1 cellular context compared by ENCODE assay signal in the genomic region with DNA sequence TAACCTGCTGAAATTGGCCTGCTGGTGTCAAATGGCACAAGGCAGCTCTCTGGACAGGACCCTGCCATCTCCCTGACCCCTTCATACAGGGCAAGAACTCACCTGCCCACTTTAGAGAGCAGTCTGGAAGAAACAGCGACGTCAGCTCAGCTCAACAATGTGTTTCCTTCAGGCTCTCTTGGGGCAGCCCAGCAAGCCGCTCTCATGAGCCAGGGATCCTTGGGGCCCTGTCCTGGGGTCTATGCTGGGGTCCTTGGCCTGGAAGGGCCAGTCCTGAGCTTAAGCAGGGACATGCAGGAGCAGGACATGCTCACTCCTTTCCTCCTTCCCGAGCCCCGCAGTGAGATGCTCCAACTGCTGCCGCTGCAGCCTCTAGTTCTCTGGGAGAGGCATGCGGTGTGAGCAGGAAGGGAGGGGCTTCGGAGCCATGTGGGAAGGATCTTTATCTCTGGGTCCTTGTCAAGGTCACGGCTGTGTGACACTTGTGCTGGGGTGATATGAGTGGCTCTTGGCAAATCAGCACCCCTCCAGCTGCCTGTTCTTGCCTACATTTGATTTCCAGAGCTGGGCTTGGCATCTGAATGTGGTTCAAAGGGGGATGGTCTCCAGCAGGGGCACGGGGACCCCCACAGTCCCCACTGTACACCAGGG.
TF ChIP-seq lines count a peak whose summit lies in the region.

No MANE protein-coding gene starts in this region.

TF ChIP-seq in HCT116, 20 proteins besides CTCF, POLR2A, EP300 and RAD21 (continued from another document):
- no peak for TF ChIP-seq SRF (IDR thresholded peaks at IDR 0.05; ENCODE audit: low read depth)
- no peak for TF ChIP-seq ZFX (IDR thresholded peaks at IDR 0.05)
- TF ChIP-seq, protein P1, sequence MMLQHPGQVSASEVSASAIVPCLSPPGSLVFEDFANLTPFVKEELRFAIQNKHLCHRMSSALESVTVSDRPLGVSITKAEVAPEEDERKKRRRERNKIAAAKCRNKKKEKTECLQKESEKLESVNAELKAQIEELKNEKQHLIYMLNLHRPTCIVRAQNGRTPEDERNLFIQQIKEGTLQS (IDR thresholded peaks at IDR 0.05), result no peak
- no peak for TF ChIP-seq ELF1 (IDR thresholded peaks at IDR 0.05; ENCODE audit: borderline replicate concordance, low read depth)
- TF ChIP-seq ZNF274 (IDR thresholded peaks at IDR 0.05; ENCODE audit: low read depth, low read length), result no peak
- TF ChIP-seq, protein P2, sequence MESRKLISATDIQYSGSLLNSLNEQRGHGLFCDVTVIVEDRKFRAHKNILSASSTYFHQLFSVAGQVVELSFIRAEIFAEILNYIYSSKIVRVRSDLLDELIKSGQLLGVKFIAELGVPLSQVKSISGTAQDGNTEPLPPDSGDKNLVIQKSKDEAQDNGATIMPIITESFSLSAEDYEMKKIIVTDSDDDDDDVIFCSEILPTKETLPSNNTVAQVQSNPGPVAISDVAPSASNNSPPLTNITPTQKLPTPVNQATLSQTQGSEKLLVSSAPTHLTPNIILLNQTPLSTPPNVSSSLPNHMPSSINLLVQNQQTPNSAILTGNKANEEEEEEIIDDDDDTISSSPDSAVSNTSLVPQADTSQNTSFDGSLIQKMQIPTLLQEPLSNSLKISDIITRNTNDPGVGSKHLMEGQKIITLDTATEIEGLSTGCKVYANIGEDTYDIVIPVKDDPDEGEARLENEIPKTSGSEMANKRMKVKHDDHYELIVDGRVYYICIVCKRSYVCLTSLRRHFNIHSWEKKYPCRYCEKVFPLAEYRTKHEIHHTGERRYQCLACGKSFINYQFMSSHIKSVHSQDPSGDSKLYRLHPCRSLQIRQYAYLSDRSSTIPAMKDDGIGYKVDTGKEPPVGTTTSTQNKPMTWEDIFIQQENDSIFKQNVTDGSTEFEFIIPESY (IDR thresholded peaks at IDR 0.05; ENCODE audit: extremely low read depth, insufficient replicate concordance, low read length), result no peak
- TF ChIP-seq EGR1 (IDR thresholded peaks at IDR 0.05; ENCODE audit: low read depth), result no peak
- no peak for TF ChIP-seq POLR2AphosphoS5 (IDR thresholded peaks at IDR 0.05; ENCODE audit: low read depth, low read length)
- TF ChIP-seq SIN3A (IDR thresholded peaks at IDR 0.05; ENCODE audit: low read depth), result no peak
- TF ChIP-seq CEBPB (IDR thresholded peaks at IDR 0.05; ENCODE audit: low read depth), result no peak
- TF ChIP-seq EZH2phosphoT487 (IDR thresholded peaks at IDR 0.05; ENCODE audit: borderline replicate concordance), result no peak
- TF ChIP-seq, protein P3, sequence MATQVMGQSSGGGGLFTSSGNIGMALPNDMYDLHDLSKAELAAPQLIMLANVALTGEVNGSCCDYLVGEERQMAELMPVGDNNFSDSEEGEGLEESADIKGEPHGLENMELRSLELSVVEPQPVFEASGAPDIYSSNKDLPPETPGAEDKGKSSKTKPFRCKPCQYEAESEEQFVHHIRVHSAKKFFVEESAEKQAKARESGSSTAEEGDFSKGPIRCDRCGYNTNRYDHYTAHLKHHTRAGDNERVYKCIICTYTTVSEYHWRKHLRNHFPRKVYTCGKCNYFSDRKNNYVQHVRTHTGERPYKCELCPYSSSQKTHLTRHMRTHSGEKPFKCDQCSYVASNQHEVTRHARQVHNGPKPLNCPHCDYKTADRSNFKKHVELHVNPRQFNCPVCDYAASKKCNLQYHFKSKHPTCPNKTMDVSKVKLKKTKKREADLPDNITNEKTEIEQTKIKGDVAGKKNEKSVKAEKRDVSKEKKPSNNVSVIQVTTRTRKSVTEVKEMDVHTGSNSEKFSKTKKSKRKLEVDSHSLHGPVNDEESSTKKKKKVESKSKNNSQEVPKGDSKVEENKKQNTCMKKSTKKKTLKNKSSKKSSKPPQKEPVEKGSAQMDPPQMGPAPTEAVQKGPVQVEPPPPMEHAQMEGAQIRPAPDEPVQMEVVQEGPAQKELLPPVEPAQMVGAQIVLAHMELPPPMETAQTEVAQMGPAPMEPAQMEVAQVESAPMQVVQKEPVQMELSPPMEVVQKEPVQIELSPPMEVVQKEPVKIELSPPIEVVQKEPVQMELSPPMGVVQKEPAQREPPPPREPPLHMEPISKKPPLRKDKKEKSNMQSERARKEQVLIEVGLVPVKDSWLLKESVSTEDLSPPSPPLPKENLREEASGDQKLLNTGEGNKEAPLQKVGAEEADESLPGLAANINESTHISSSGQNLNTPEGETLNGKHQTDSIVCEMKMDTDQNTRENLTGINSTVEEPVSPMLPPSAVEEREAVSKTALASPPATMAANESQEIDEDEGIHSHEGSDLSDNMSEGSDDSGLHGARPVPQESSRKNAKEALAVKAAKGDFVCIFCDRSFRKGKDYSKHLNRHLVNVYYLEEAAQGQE (IDR thresholded peaks at IDR 0.05; ENCODE audit: low read depth), result no peak
- no peak for TF ChIP-seq SP1 (IDR thresholded peaks at IDR 0.05; ENCODE audit: low read depth)
- no peak for TF ChIP-seq FOSL1 (IDR thresholded peaks at IDR 0.05; ENCODE audit: low read depth)
- TF ChIP-seq CBX3 (IDR thresholded peaks at IDR 0.05; ENCODE audit: low read depth), result no peak
- TF ChIP-seq YY1 (IDR thresholded peaks at IDR 0.05; ENCODE audit: extremely low read depth, insufficient replicate concordance, low read depth, low read length), result no peak
- TF ChIP-seq TCF7L2 (IDR thresholded peaks at IDR 0.05; ENCODE audit: borderline replicate concordance, extremely low read depth, insufficient read depth, insufficient read length), result no peak
- no peak for TF ChIP-seq EZH2 (IDR thresholded peaks at IDR 0.05)
